ENCODE assay signal across 29 cellular contexts in the genomic region with DNA sequence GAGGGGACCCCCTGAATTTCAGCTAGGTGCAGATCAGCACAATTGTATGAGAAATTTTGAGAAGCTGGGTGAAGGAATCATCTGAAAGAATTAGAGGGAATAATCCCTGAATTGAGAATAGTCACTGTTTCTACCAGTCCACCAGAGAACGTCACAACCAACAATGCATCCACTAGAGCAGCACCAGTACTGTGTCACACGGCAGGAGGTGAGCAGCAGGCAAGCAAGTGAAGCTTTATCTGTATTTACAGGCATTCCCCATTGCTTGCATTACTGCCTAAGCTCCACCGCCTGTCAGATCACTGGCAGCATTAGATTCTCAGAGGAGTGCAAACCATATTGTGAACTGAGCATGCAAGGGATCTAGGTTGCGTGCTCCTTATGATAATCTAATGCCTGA. TPM values are rescaled to one million over a fixed set of nuclear protein-coding genes. Genes with fewer than 3 reads are reported as not detected.
"Had no signal": no experiment of that assay in that cellular context is flagged by ENCODE, and none has a peak within 500 bp of the region (broad histone marks: within the 10 kb centered on the region; RNA-seq: fewer than 3 reads in every experiment).

No MANE protein-coding gene starts in this region.

- H3K27ac ChIP-seq: coronary artery, esophagus squamous epithelium, heart right ventricle, lower lobe of right lung, prostate gland, sigmoid colon, spleen, thoracic aorta, tibial nerve, upper lobe of right lung, uterus had no signal

- H3K4me1 ChIP-seq: esophagus squamous epithelium, heart right ventricle, lower lobe of right lung, prostate gland, sigmoid colon, spleen, tibial nerve, upper lobe of right lung, uterus had no signal

- H3K27me3 ChIP-seq: esophagus squamous epithelium, heart right ventricle, sigmoid colon, spleen, tibial nerve, upper lobe of right lung, uterus had no signal

- DNase-seq: dermis blood vessel endothelial cell; effector memory CD4-positive, alpha-beta T cell; erythroblast; esophagus squamous epithelium; foreskin melanocyte; glutamatergic neuron; heart right ventricle; hippocampal formation; immature natural killer cell; islet precursor cell; left ventricle myocardium superior; lower lobe of right lung; mucosa of descending colon; naive B cell; nucleus accumbens; right cardiac atrium; sigmoid colon; spleen; stimulated activated CD4-positive, alpha-beta T cell treated with anti-CD3 and anti-CD28 coated beads, Interleukin-4, amount 100 ng/mL, for 4 hours; stimulated activated naive CD8-positive, alpha-beta T cell treated with anti-CD3 and anti-CD28 coated beads, Interleukin-15, Interleukin-2, amounts not matched to agents 100 U/mL and 50 U/mL, for 24 hours; upper lobe of right lung; uterus had no signal

- H3K27me3 Mint-ChIP-seq: naive B cell; natural killer cell treated with Interleukin-12 subunit alpha and Interleukin-12 subunit beta and Interleukin-15 and Interleukin-18, amount 100 ng/mL, for 72 hours; stimulated activated memory B cell treated with anti-CD40 and anti-IgM and Interleukin-4, amounts not matched to agents 10 μg/mL and 1 μg/mL and 100 μg/mL, for 72 hours had no signal

- H3K36me3 Mint-ChIP-seq: natural killer cell treated with Interleukin-12 subunit alpha and Interleukin-12 subunit beta and Interleukin-15 and Interleukin-18, amount 100 ng/mL, for 72 hours had no signal

- H3K9me3 ChIP-seq: esophagus squamous epithelium, lower lobe of right lung, mucosa of descending colon, prostate gland, sigmoid colon, spleen, thoracic aorta, tibial nerve, upper lobe of right lung, uterus had no signal

- H3K36me3 ChIP-seq: esophagus squamous epithelium, heart right ventricle, lower lobe of right lung, prostate gland, sigmoid colon, thoracic aorta, upper lobe of right lung, uterus had no signal

- ATAC-seq: heart right ventricle; left ventricle myocardium superior; lower lobe of right lung; mucosa of descending colon; natural killer cell treated with Interleukin-12 subunit alpha and Interleukin-12 subunit beta and Interleukin-15 and Interleukin-18, amount 100 ng/mL, for 72 hours; right cardiac atrium; stimulated activated memory B cell treated with anti-CD40 and anti-IgM and Interleukin-4, amounts not matched to agents 10 μg/mL and 1 μg/mL and 100 μg/mL, for 72 hours; stimulated activated naive CD8-positive, alpha-beta T cell treated with anti-CD3 and anti-CD28 coated beads, Interleukin-15, Interleukin-2, amounts not matched to agents 100 U/mL and 50 U/mL, for 24 hours; upper lobe of right lung had no signal

- H3K9me3 Mint-ChIP-seq: immature natural killer cell; natural killer cell treated with Interleukin-12 subunit alpha and Interleukin-12 subunit beta and Interleukin-15 and Interleukin-18, amount 100 ng/mL, for 72 hours; stimulated activated memory B cell treated with anti-CD40 and anti-IgM and Interleukin-4, amounts not matched to agents 10 μg/mL and 1 μg/mL and 100 μg/mL, for 72 hours had no signal

- H3K4me3 Mint-ChIP-seq: immature natural killer cell; naive B cell; natural killer cell treated with Interleukin-12 subunit alpha and Interleukin-12 subunit beta and Interleukin-15 and Interleukin-18, amount 100 ng/mL, for 72 hours; stimulated activated memory B cell treated with anti-CD40 and anti-IgM and Interleukin-4, amounts not matched to agents 10 μg/mL and 1 μg/mL and 100 μg/mL, for 72 hours had no signal

- FAIRE-seq: endometrium had no signal

- H3K4me3 ChIP-seq: coronary artery, esophagus squamous epithelium, heart right ventricle, lower lobe of right lung, mucosa of descending colon, prostate gland, sigmoid colon, spleen, thoracic aorta, tibial nerve, upper lobe of right lung, uterus had no signal

- H3K4me1 Mint-ChIP-seq: immature natural killer cell had no signal

- H3K27ac Mint-ChIP-seq: immature natural killer cell; naive B cell; natural killer cell treated with Interleukin-12 subunit alpha and Interleukin-12 subunit beta and Interleukin-15 and Interleukin-18, amount 100 ng/mL, for 72 hours; stimulated activated memory B cell treated with anti-CD40 and anti-IgM and Interleukin-4, amounts not matched to agents 10 μg/mL and 1 μg/mL and 100 μg/mL, for 72 hours had no signal

RNA-seq across cellular contexts. Expression of a gene that starts 40.7 kb away (rescaled TPM):
- polyA plus RNA-seq: immature natural killer cell had no signal
